ENCODE assay signal across 15 cellular contexts in the genomic region with DNA sequence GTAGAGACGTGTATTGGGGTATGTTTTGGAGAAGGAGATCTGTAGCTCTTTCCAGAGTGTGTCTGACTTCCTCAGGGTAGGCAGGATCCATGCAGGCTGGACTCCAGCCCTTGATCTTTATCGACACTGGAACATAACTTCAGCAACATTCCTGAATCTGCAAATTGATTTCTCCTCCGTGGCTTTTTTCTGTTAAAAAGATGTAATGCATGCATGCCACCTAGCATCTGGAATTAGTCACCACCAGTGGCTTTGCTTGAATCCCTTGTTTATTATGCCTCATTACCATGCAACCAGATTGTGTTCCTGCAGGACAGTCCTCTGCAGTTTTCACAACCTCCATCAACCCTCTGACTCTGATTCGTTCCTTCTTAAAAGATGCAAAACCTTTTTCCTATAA.
DNase-seq lines count a peak whose midpoint lies in the region; TF ChIP-seq lines count a peak whose summit lies in the region.
"Had no signal": no experiment of that assay in that cellular context is flagged by ENCODE, and none has a peak within 500 bp of the region (broad histone marks: within the 10 kb centered on the region; RNA-seq: fewer than 3 reads in every experiment).

No MANE protein-coding gene starts in this region.

- POLR2A ChIA-PET in SK-N-SH (lab: Yijun Ruan, JAX): no interaction called here

- no peak overlapping the region for H3K27ac Mint-ChIP-seq in activated CD4-positive, alpha-beta T cell treated with anti-CD3 and anti-CD28 coated beads, Interleukin-2, amount 10 ng/mL, durations not matched to agents 24 days and 14 days
- H3K27ac Mint-ChIP-seq in immature natural killer cell: no peak overlapping the region
- H3K27ac Mint-ChIP-seq: activated T-cell treated with anti-CD3 and anti-CD28 coated beads, Interleukin-2, amount 50 U/mL, for 72 hours had no signal

- peak overlapping the region; percentile 55 for H2AFZ ChIP-seq in GM23248
- 0 out of 2 replicates have a peak overlapping the region, but pooled peaks have one; percentile 30 for H2AFZ ChIP-seq in SK-N-SH (ENCODE audit: low read depth)
- H2AFZ ChIP-seq in fibroblast of lung (ENCODE audit: low read length): no peak overlapping the region

- H3K9me3 ChIP-seq in GM23248 (ENCODE audit: low read depth) (no peaks in the 10 kb centered on the region), SK-N-SH (no peaks in the 10 kb centered on the region), fibroblast of lung (ENCODE audit: control insufficient read depth, insufficient read depth, low read depth, low read length) (no peaks in the 10 kb centered on the region), ovary (no peaks in the 10 kb centered on the region)
- H3K9me3 ChIP-seq: ascending aorta, SJSA1, thoracic aorta had no signal

- no peaks in the 10 kb centered on the region for H3K9me2 ChIP-seq in GM23248 (ENCODE audit: insufficient read depth)
- H3K9me2 ChIP-seq in SK-N-SH: no peaks in the 10 kb centered on the region

- TF ChIP-seq POLR2A in ovary (IDR thresholded peaks at IDR 0.05): no peak

- peak overlapping the region; percentile 72 for H3K9ac ChIP-seq in GM23248
- H3K9ac ChIP-seq in SK-N-SH: no peak overlapping the region
- H3K9ac ChIP-seq in fibroblast of lung (ENCODE audit: insufficient read depth, low read length): no peak overlapping the region

- H3K4me2 ChIP-seq in GM23248 (ENCODE audit: unreplicated experiment): peak overlapping the region; percentile 53
- H3K4me2 ChIP-seq in SK-N-SH: no peak overlapping the region
- H3K4me2 ChIP-seq in fibroblast of lung (ENCODE audit: extremely low read depth, insufficient read depth, low read length): no peak overlapping the region

- in situ Hi-C loops in GM23248 (cut with MboI): no loop called here

- no peak overlapping the region for H3K4me3 Mint-ChIP-seq in activated CD4-positive, alpha-beta T cell treated with anti-CD3 and anti-CD28 coated beads, Interleukin-2, amount 10 ng/mL, durations not matched to agents 24 days and 14 days
- no peak overlapping the region for H3K4me3 Mint-ChIP-seq in immature natural killer cell
- H3K4me3 Mint-ChIP-seq: activated T-cell treated with anti-CD3 and anti-CD28 coated beads, Interleukin-2, amount 50 U/mL, for 72 hours had no signal

- no peaks in the 10 kb centered on the region for H3K9me3 Mint-ChIP-seq in activated CD4-positive, alpha-beta T cell treated with anti-CD3 and anti-CD28 coated beads, Interleukin-2, amount 10 ng/mL, durations not matched to agents 24 days and 14 days
- H3K9me3 Mint-ChIP-seq in immature natural killer cell: no peaks in the 10 kb centered on the region
- H3K9me3 Mint-ChIP-seq: activated T-cell treated with anti-CD3 and anti-CD28 coated beads, Interleukin-2, amount 50 U/mL, for 72 hours had no signal

- TF ChIP-seq CTCF in SK-N-SH (IDR thresholded peaks at IDR 0.05) (no peak), fibroblast of lung (conservative IDR thresholded peaks at IDR 0.05 in 1 of 2, IDR thresholded peaks at IDR 0.05 in 1 of 2; ENCODE audit: low read depth in 1 of 2, low read length in 2 of 2) (no peak), retinal pigment epithelial cell (conservative IDR thresholded peaks at IDR 0.05; ENCODE audit: low read depth, low read length) (no peak), ovary (IDR thresholded peaks at IDR 0.05) (no peak)

- H3K36me3 ChIP-seq in GM23248 (ENCODE audit: low read depth): no peaks in the 10 kb centered on the region
- no peaks in the 10 kb centered on the region for H3K36me3 ChIP-seq in SK-N-SH (replicated peaks in 1 of 2; ENCODE audit: control insufficient read depth in 1 of 2, insufficient read depth in 2 of 2, low read length in 1 of 2)
- H3K36me3 ChIP-seq in fibroblast of lung (ENCODE audit: control insufficient read depth, insufficient read depth, low read length): no peaks in the 10 kb centered on the region
- no peaks in the 10 kb centered on the region for H3K36me3 ChIP-seq in ovary
- H3K36me3 ChIP-seq: ascending aorta, SJSA1, thoracic aorta had no signal

- H3K27me3 ChIP-seq in GM23248 (replicated peaks; ENCODE audit: insufficient read depth): no peaks in the 10 kb centered on the region
- H3K27me3 ChIP-seq in SK-N-SH (ENCODE audit: insufficient read depth): no peaks in the 10 kb centered on the region
- H3K27me3 ChIP-seq in fibroblast of lung (ENCODE audit: control insufficient read depth, insufficient read depth, low read length): no peaks in the 10 kb centered on the region
- H3K27me3 ChIP-seq in ovary: no peaks in the 10 kb centered on the region
- H3K27me3 ChIP-seq: ascending aorta, SJSA1 had no signal

- peaks cover 9% of the 10 kb centered on the region for H3F3A ChIP-seq in GM23248 (ENCODE audit: insufficient read depth)
- peaks cover 6% of the 10 kb centered on the region for H3F3A ChIP-seq in SK-N-SH (replicated peaks; ENCODE audit: insufficient read depth)

- no peaks in the 10 kb centered on the region for H3K27me3 Mint-ChIP-seq in activated CD4-positive, alpha-beta T cell treated with anti-CD3 and anti-CD28 coated beads, Interleukin-2, amount 10 ng/mL, durations not matched to agents 24 days and 14 days
- H3K27me3 Mint-ChIP-seq in immature natural killer cell (ENCODE audit: low read depth in 3 of 3): peaks cover 2 to 9% (median 3%) of the 10 kb centered on the region in 3 donors

- TF ChIP-seq EP300 in SK-N-SH (IDR thresholded peaks at IDR 0.05; ENCODE audit: borderline replicate concordance in 1 of 2, low read depth in 1 of 2, low read length in 1 of 2) (no peak), ovary (IDR thresholded peaks at IDR 0.05) (no peak)

- intact Hi-C loops in ovary (cut with DNase I): loop anchor here in 1 of 4 donors (10.0 kb wide), 1 partner anchor 259 kb away; no protein-coding TSS in a partner anchor
- intact Hi-C loops in activated CD4-positive, alpha-beta T cell treated with anti-CD3 and anti-CD28 coated beads, Interleukin-2, amount 10 ng/mL, durations not matched to agents 24 days and 14 days (cut with micrococcal nuclease): no loop called here

- H4K20me1 ChIP-seq in GM23248 (ENCODE audit: insufficient read depth) (no peaks in the 10 kb centered on the region), SK-N-SH (ENCODE audit: insufficient read depth) (no peaks in the 10 kb centered on the region), fibroblast of lung (ENCODE audit: control insufficient read depth, extremely low read depth, insufficient read depth, low read length) (no peaks in the 10 kb centered on the region)

- H3K4me1 ChIP-seq in GM23248 (ENCODE audit: insufficient read depth) (peaks cover 37% of the 10 kb centered on the region), SK-N-SH (ENCODE audit: control insufficient read depth in 1 of 2, insufficient read depth in 2 of 2, low read depth in 1 of 2, low read length in 1 of 2) (peaks cover 16 to 21% of the 10 kb centered on the region in 2 experiments; a peak in 2 of 4 replicates), fibroblast of lung (ENCODE audit: control insufficient read depth, extremely low read depth, insufficient read depth, low read length) (peaks cover 3% of the 10 kb centered on the region), ovary (ENCODE audit: insufficient read depth) (peaks cover 2% of the 10 kb centered on the region)

- peaks cover 36% of the 10 kb centered on the region for H3K4me1 Mint-ChIP-seq in activated CD4-positive, alpha-beta T cell treated with anti-CD3 and anti-CD28 coated beads, Interleukin-2, amount 10 ng/mL, durations not matched to agents 24 days and 14 days
- no peaks in the 10 kb centered on the region for H3K4me1 Mint-ChIP-seq in immature natural killer cell

- CTCF ChIA-PET in SK-N-SH (lab: Yijun Ruan, JAX): interaction anchor here (0.8 to 2.4 kb wide), 2 partner anchors 65 to 400 kb away, joined by 3 to 11 read pairs; partner anchors contain the start of gene TIPARP

- TF ChIP-seq RAD21 in SK-N-SH (IDR thresholded peaks at IDR 0.05; ENCODE audit: low read length): peak; percentile 58

- DNase-seq in GM23248 (peak; percentile 93), SK-N-SH (peak; percentile 42), fibroblast of lung (ENCODE audit: low read depth in 2 of 2) (peak; percentile 53 to 76), retinal pigment epithelial cell (ENCODE audit: low read depth) (peak; percentile 46), ovary (no peak), immature natural killer cell (no peak)
- no peak for DNase-seq in activated CD4-positive, alpha-beta T cell treated with anti-CD3 and anti-CD28 coated beads, Interleukin-2, amount 10 ng/mL, durations not matched to agents 24 days and 14 days
- DNase-seq: activated T-cell treated with anti-CD3 and anti-CD28 coated beads, Interleukin-2, amount 50 U/mL, for 72 hours; H7; NCI-H1105; NCI-H526 had no signal

- H3K36me3 Mint-ChIP-seq in activated CD4-positive, alpha-beta T cell treated with anti-CD3 and anti-CD28 coated beads, Interleukin-2, amount 10 ng/mL, durations not matched to agents 24 days and 14 days (ENCODE audit: low read depth): no peaks in the 10 kb centered on the region
- no peaks in the 10 kb centered on the region for H3K36me3 Mint-ChIP-seq in immature natural killer cell

- H3K4me3 ChIP-seq in GM23248 (no peak overlapping the region; the same call in 1 of the 2 replicates), SK-N-SH (ENCODE audit: low read depth in 2 of 2, low read length in 1 of 2) (no peak overlapping the region), fibroblast of lung (replicated peaks in 1 of 4; ENCODE audit: control extremely low read depth in 1 of 4, insufficient read depth in 1 of 4, low read depth in 3 of 4, low read length in 4 of 4) (no peak overlapping the region), retinal pigment epithelial cell (ENCODE audit: low read length) (no peak overlapping the region), ovary (no peak overlapping the region)
- H3K4me3 ChIP-seq: ascending aorta, SJSA1, skin epidermis, thoracic aorta had no signal

- H3K79me2 ChIP-seq in GM23248 (ENCODE audit: insufficient read depth): no peaks in the 10 kb centered on the region
- no peaks in the 10 kb centered on the region for H3K79me2 ChIP-seq in SK-N-SH (ENCODE audit: insufficient read depth)
- no peaks in the 10 kb centered on the region for H3K79me2 ChIP-seq in fibroblast of lung (ENCODE audit: control insufficient read depth, insufficient read depth, low read length)

- H3K27ac ChIP-seq in GM23248: peak overlapping the region; percentile 55
- no peak overlapping the region for H3K27ac ChIP-seq in SK-N-SH (ENCODE audit: low read depth in 2 of 2, low read length in 1 of 2)
- H3K27ac ChIP-seq in fibroblast of lung (ENCODE audit: insufficient read depth, low read length): no peak overlapping the region
- no peak overlapping the region for H3K27ac ChIP-seq in ovary
- H3K27ac ChIP-seq: ascending aorta, SJSA1, thoracic aorta had no signal

- WGBS in GM23248 (ENCODE audit: low coverage in 1 of 2, low lambda C conversion rate in 2 of 2, missing lambda C conversion rate in 2 of 2), 2 experiments: 5 to 6% methylated on average over 4 of the region's 4 CpGs
- 46% methylated on average over 4 of the region's 4 CpGs for WGBS in SK-N-SH (ENCODE audit: low lambda C conversion rate)
- WGBS in ovary, 3 donors: 50 to 69% (median 53%) methylated on average over 4 of the region's 4 CpGs

TF ChIP-seq in SK-N-SH, 30 proteins besides CTCF, POLR2A, EP300 and RAD21 (continues in another document):
- peak; percentile 43; the same call in 1 of the 2 replicates for TF ChIP-seq TCF12 (IDR thresholded peaks at IDR 0.05)

Comparison
In these comparisons a context has a peak if more than half of its experiments do, and no peak if none do; other contexts are left out.
1. DNase-seq: peak in GM23248 (single experiment), SK-N-SH (single experiment), fibroblast of lung (2 of 2) and retinal pigment epithelial cell (single experiment); none in ovary (0 of 5), activated CD4-positive, alpha-beta T cell treated with anti-CD3 and anti-CD28 coated beads, Interleukin-2, amount 10 ng/mL, durations not matched to agents 24 days and 14 days (single experiment) and immature natural killer cell (0 of 3).